8 cellular contexts compared by ENCODE assay signal in genomic region chr21:14864211-14865021, GRCh38.
A peak's percentile ranks its signal among the peaks of the same experiment; 100 is the strongest.
DNase-seq lines count a peak whose midpoint lies in the region; ATAC-seq, FAIRE-seq and TF ChIP-seq lines count a peak whose summit lies in the region.

No MANE protein-coding gene starts in this region.

- BruUV-seq in Calu3 (replicated peaks; lab: Mats Ljungman, UMichigan), result no TSS peak

- H3K36me3 ChIP-seq in SJCRH30 (no peaks in the 10 kb centered on the region), bronchial epithelial cell (ENCODE audit: control insufficient read depth, insufficient read depth, low read length) (no peaks in the 10 kb centered on the region), kidney (ENCODE audit: control insufficient read depth in 1 of 2, insufficient read depth in 2 of 2, low read length in 2 of 2) (no peaks in the 10 kb centered on the region)

- peak; percentile 88 for ATAC-seq in GM19438 (IDR thresholded peaks at IDR 0.05; ENCODE audit: low read depth, unreplicated experiment)

- H3K9me3 ChIP-seq in SJCRH30 (replicated peaks) (no peaks in the 10 kb centered on the region), kidney (ENCODE audit: control insufficient read depth in 1 of 2, low read length in 2 of 2) (no peaks in the 10 kb centered on the region)

- TF ChIP-seq CTCF in Calu3 (IDR thresholded peaks at IDR 0.05; ENCODE audit: unreplicated experiment), result peak; percentile 53
- peak; percentile 11 for TF ChIP-seq CTCF in HL-60 (IDR thresholded peaks at IDR 0.05; ENCODE audit: insufficient read depth, low read length)
- TF ChIP-seq CTCF in bronchial epithelial cell (IDR thresholded peaks at IDR 0.05; ENCODE audit: insufficient read depth, low read length, severe bottlenecking), result peak; percentile 50
- TF ChIP-seq CTCF in kidney (IDR thresholded peaks at IDR 0.05; ENCODE audit: borderline replicate concordance, extremely low read depth, insufficient read depth), result peak; percentile 74

- peaks cover 5% of the 10 kb centered on the region for H3K9me3 Mint-ChIP-seq in Calu3 (ENCODE audit: low read depth, unreplicated experiment)

- intact Hi-C loops in Calu3 (cut with micrococcal nuclease; ENCODE audit: unreplicated experiment) (loop anchor here (1.0 to 10.0 kb wide), 4 partner anchors 122 to 690 kb away; no protein-coding TSS in a partner anchor), kidney (cut with DNase I) (loop anchor here (5.0 kb wide), 1 partner anchor 618 kb away; no protein-coding TSS in a partner anchor)

- peak overlapping the region; percentile 65 for H3K27ac Mint-ChIP-seq in Calu3 (ENCODE audit: unreplicated experiment)

- CTCF ChIA-PET in Calu3 (lab: Charles Lee), result interaction anchor here (0.6 to 1.8 kb wide), 9 partner anchors 12 to 689 kb away, joined by 3 to 15 read pairs (median 5); partner anchors contain the start of gene NRIP1

- H3K27me3 ChIP-seq in HL-60 (ENCODE audit: insufficient read depth, poor library complexity, severe bottlenecking) (no peaks in the 10 kb centered on the region), SJCRH30 (no peaks in the 10 kb centered on the region), bronchial epithelial cell (ENCODE audit: control insufficient read depth, insufficient read depth, low read length) (no peaks in the 10 kb centered on the region)

- FAIRE-seq in bronchial epithelial cell (lab: Jason Lieb, UNC), result no peak
- FAIRE-seq in kidney (lab: Jason Lieb, UNC), result no peak

- no peak overlapping the region for H3K27ac ChIP-seq in HL-60 (replicated peaks)
- no peak overlapping the region for H3K27ac ChIP-seq in SJCRH30
- peak overlapping the region; percentile 21 to 33 for H3K27ac ChIP-seq in kidney (ENCODE audit: low read depth in 2 of 2, low read length in 2 of 2)

- H3K4me3 ChIP-seq in HL-60 (replicated peaks; ENCODE audit: insufficient read depth, low read length) (no peak overlapping the region), SJCRH30 (no peak overlapping the region), bronchial epithelial cell (ENCODE audit: low read depth, low read length) (no peak overlapping the region), kidney (ENCODE audit: low read length in 2 of 2) (peak overlapping the region in 1 of 2 donors; percentile 2)

- H3K36me3 Mint-ChIP-seq in Calu3 (ENCODE audit: insufficient read depth, unreplicated experiment), result no peaks in the 10 kb centered on the region

- peak overlapping the region in 1 of 2 donors; percentile 49 for H3K9ac ChIP-seq in kidney (ENCODE audit: low read length in 2 of 2)

- no peaks in the 10 kb centered on the region for H3K27me3 Mint-ChIP-seq in Calu3 (ENCODE audit: unreplicated experiment)

- no peak overlapping the region for H3K4me3 Mint-ChIP-seq in Calu3 (ENCODE audit: low read depth, unreplicated experiment)

- peak; percentile 78 for DNase-seq in Calu3
- DNase-seq in HL-60 (ENCODE audit: low read depth in 1 of 2, low spot score in 1 of 2), result peak in 1 of 2 experiments; percentile 41
- peak; percentile 88 to 97 for DNase-seq in SJCRH30
- DNase-seq in bronchial epithelial cell (ENCODE audit: low read depth), result peak; percentile 73
- peak; percentile 83 for DNase-seq in kidney
- DNase-seq in stimulated activated CD4-positive, alpha-beta T cell treated with anti-CD3 and anti-CD28 coated beads, Interleukin-2, amount 100 ng/mL, for 24 hours, result peak; percentile 36 to 55
- DNase-seq in NCI-H187 (lab: John Stamatoyannopoulos, UW), result no peak

- H3K4me1 ChIP-seq in SJCRH30 (peaks cover 20% of the 10 kb centered on the region), kidney (ENCODE audit: control insufficient read depth in 1 of 2, insufficient read depth in 1 of 2, low read depth in 1 of 2, low read length in 2 of 2) (peaks cover 0 to 7% of the 10 kb centered on the region in 2 donors)

- peaks cover 44% of the 10 kb centered on the region for H3K4me1 Mint-ChIP-seq in Calu3 (ENCODE audit: low read depth, unreplicated experiment)

Comparison
In these comparisons a context has a peak if more than half of its experiments do, and no peak if none do; other contexts are left out.
1. DNase-seq: peak in Calu3 (single experiment), SJCRH30 (2 of 2), bronchial epithelial cell (single experiment), kidney (single experiment) and stimulated activated CD4-positive, alpha-beta T cell treated with anti-CD3 and anti-CD28 coated beads, Interleukin-2, amount 100 ng/mL, for 24 hours (2 of 2); none in NCI-H187 (0 of 2).
2. CTCF ChIP-seq: peak in every context shown above with its lines; median percentile 74 in kidney; 53 in Calu3; 50 in bronchial epithelial cell; 11 in HL-60.
3. H3K27ac ChIP-seq: peak in kidney (2 of 2); none in HL-60 (single experiment) and SJCRH30 (single experiment).